ENCODE assay signal across 19 cellular contexts in the genomic region with DNA sequence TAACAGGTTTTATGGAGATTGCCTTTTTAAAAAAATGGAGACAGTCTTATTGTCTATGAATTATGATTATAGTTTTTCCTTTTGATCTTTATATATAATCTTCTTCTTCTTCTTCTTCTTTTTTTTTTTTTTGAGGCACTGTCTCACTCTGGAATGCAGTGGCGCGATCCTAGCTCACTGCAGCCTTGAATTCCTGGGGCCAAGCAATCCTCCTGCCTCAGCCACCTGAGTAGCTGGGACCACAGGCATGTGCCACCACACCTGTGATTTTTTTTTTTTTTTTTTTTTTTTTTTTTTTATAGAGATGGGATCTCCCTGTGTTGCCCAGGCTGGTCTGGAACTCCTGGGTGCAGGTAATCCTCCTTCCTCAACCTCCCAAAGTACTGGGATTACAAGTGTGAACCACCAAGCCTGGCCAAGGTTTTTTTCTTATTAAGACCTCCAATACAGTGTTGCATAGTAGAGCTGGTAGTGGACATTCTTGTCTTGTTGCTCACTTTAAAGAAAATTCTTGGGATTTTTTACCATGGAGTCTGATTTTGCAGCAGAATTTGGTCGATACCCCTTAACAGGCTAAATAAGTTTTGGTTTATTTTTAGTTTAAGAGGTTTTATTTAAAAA. TPM values are rescaled to one million over a fixed set of nuclear protein-coding genes. Genes with fewer than 3 reads are reported as not detected.
DNase-seq lines count a peak whose midpoint lies in the region; ATAC-seq, FAIRE-seq and TF ChIP-seq lines count a peak whose summit lies in the region.
"Had no signal": no experiment of that assay in that cellular context is flagged by ENCODE, and none has a peak within 500 bp of the region (broad histone marks: within the 10 kb centered on the region; RNA-seq: fewer than 3 reads in every experiment).

No MANE protein-coding gene starts in this region.

- H3K27ac ChIP-seq in ovary, result no peak overlapping the region
- H3K27ac ChIP-seq: colonic mucosa, parathyroid adenoma, thoracic aorta had no signal

- H3K4me3 ChIP-seq in adipocyte (ENCODE audit: low read length) (no peak overlapping the region), HAP-1 (no peak overlapping the region), ovary (no peak overlapping the region)
- H3K4me3 ChIP-seq: colonic mucosa, thoracic aorta had no signal

- no peak for TF ChIP-seq EP300 in ovary (IDR thresholded peaks at IDR 0.05)

- WGBS in ovary, 3 donors, result 64 to 72% (median 68%) methylated on average over 3 of the region's 3 CpGs

- TF ChIP-seq CTCF in D721Med (IDR thresholded peaks at IDR 0.05; ENCODE audit: insufficient read depth, missing control alignments) (no peak), ovary (IDR thresholded peaks at IDR 0.05) (no peak)

- H3K4me1 ChIP-seq in adipocyte (ENCODE audit: control insufficient read depth, insufficient read depth, low read length), result peaks cover 62% of the 10 kb centered on the region
- H3K4me1 ChIP-seq in HAP-1, result peaks cover 15% of the 10 kb centered on the region
- H3K4me1 ChIP-seq in ovary (ENCODE audit: insufficient read depth), result peaks cover 4% of the 10 kb centered on the region
- H3K4me1 ChIP-seq: colonic mucosa, parathyroid adenoma had no signal

- H3K9ac ChIP-seq in adipocyte (ENCODE audit: low read length), result peak overlapping the region; percentile 13
- H3K9ac ChIP-seq: parathyroid adenoma had no signal

- no peak for FAIRE-seq in D721Med (lab: Jason Lieb, UNC)
- FAIRE-seq: TTC549 had no signal

- H3K36me3 ChIP-seq in adipocyte (ENCODE audit: control insufficient read depth, insufficient read depth, low read length, severe bottlenecking), result peaks cover 5% of the 10 kb centered on the region
- peaks cover 8% of the 10 kb centered on the region for H3K36me3 ChIP-seq in HAP-1 (replicated peaks)
- H3K36me3 ChIP-seq in ovary, result no peaks in the 10 kb centered on the region
- H3K36me3 ChIP-seq: thoracic aorta had no signal

- peak; percentile 38 for DNase-seq in AG08395 (ENCODE audit: low spot score)
- peak; percentile 51 for DNase-seq in HK-2 (ENCODE audit: unreplicated experiment)
- peak; percentile 58 for DNase-seq in adipocyte (ENCODE audit: low read depth)
- DNase-seq in iris pigment epithelial cell (ENCODE audit: low read depth), result peak; percentile 72
- DNase-seq in D721Med (ENCODE audit: insufficient read length, low spot score), result no peak
- no peak for DNase-seq in HAP-1 (ENCODE audit: low spot score in 2 of 2)
- no peak for DNase-seq in ovary
- DNase-seq: activated CD8-positive, alpha-beta memory T cell treated with anti-CD3 and anti-CD28 coated beads, Interleukin-2, amount 50 U/mL, for 4 hours; BE2C; colonic mucosa; Karpas-422; NCI-H1930; NCI-H524 treated with DMSO at 0.1 percent for 48 hours; stimulated activated CD4-positive, alpha-beta T cell treated with anti-CD3 and anti-CD28 coated beads, Interleukin-15, amount 100 ng/mL, for 24 hours had no signal

- no peaks in the 10 kb centered on the region for H3K27me3 ChIP-seq in adipocyte (replicated peaks; ENCODE audit: control insufficient read depth, insufficient read depth, low read length)
- no peaks in the 10 kb centered on the region for H3K27me3 ChIP-seq in HAP-1 (ENCODE audit: low read depth)
- no peaks in the 10 kb centered on the region for H3K27me3 ChIP-seq in ovary
- H3K27me3 ChIP-seq: BE2C, colonic mucosa had no signal

- no peaks in the 10 kb centered on the region for H3K9me3 ChIP-seq in adipocyte (ENCODE audit: control insufficient read depth, low read length)
- no peaks in the 10 kb centered on the region for H3K9me3 ChIP-seq in HAP-1
- H3K9me3 ChIP-seq in ovary, result no peaks in the 10 kb centered on the region
- H3K9me3 ChIP-seq: BE2C, colonic mucosa, thoracic aorta had no signal

- TF ChIP-seq POLR2A in ovary (IDR thresholded peaks at IDR 0.05), result no peak

- ATAC-seq in HG03097 (IDR thresholded peaks at IDR 0.05; ENCODE audit: low FRiP score, unreplicated experiment), result no peak
- ATAC-seq: Right ventricle myocardium inferior had no signal

- in situ Hi-C loops in HAP-1 (cut with MboI; ENCODE audit: low sequenced_read_pairs), result loop anchor here (5.0 kb wide), 1 partner anchor 80 kb away; no protein-coding TSS in a partner anchor

- intact Hi-C loops in ovary (cut with DNase I), result loop anchor here (5.0 to 10.0 kb wide), 2 partner anchors 82 to 85 kb away; no protein-coding TSS in a partner anchor

RNA-seq across cellular contexts. Expression of a gene that starts 46.5 kb away (rescaled TPM):
- total RNA-seq in ovary, result 10 to 100 TPM; 17.3 to 27.5 (median 19.6) TPM
- polyA plus RNA-seq in ovary, result 10 to 100 TPM in 1 of 2 donors, 1 to 10 TPM in 1; 8.3 to 25.9 TPM

RNA-seq across cellular contexts. Expression of a gene that starts 52.6 kb away (rescaled TPM):
- 10 to 100 TPM; 12.3 to 39.8 (median 26.2) TPM for total RNA-seq in ovary
- 10 to 100 TPM; 20.1 to 60.7 TPM for polyA plus RNA-seq in ovary

Comparison
In these comparisons a context has a peak if more than half of its experiments do, and no peak if none do; other contexts are left out.
1. DNase-seq: peak in AG08395 (single experiment), HK-2 (single experiment), adipocyte (single experiment) and iris pigment epithelial cell (single experiment); none in D721Med (single experiment), HAP-1 (0 of 2) and ovary (0 of 5).